8 cellular contexts compared by ENCODE assay signal in the genomic region with DNA sequence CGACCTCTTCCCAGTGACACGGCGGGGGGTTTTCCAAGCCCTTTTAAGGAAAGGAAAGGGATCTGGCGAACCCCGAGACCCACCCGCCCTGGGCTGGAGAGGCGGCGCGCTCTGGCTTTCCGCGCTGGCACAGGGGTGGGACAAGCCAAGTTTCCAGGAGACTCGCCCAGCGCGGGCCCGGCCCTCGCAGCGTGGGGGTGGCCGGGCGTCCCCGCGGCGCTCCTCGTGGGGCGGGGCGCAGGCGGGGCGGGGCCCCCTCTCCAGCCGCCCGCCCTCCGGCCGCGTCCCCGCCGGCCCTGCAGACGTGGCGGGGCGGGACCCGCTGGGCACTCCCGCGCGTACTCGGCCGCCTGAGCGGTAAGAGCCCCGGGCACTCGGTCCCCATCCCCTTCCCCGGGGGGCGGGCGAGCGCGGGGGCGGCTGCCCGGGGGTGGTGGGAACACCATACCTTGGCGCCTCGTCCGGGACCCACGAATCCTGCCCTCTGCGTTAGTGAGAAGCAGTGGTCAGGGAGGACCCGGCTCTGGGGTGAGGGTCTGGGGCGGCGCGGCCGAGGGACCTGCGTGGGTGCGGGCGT. TPM values are rescaled to one million over a fixed set of nuclear protein-coding genes. Genes with fewer than 3 reads are reported as not detected.
A peak's percentile ranks its signal among the peaks of the same experiment; 100 is the strongest.
DNase-seq lines count a peak whose midpoint lies in the region; ATAC-seq, FAIRE-seq and TF ChIP-seq lines count a peak whose summit lies in the region.

A gene (plus strand): TSS at position 329 of the 577 bp plus-strand sequence. CDS start 10,273 bp downstream, outside the sequence.

- H3K27me3 Mint-ChIP-seq in nephron progenitor cell (ENCODE audit: low read depth, poor library complexity): peaks cover 10% of the 10 kb centered on the region

- no peaks in the 10 kb centered on the region for H3K9me3 Mint-ChIP-seq in activated naive CD4-positive, alpha-beta T cell treated with anti-CD3 and anti-CD28 coated beads, Interleukin-2, amount 50 U/mL, for 72 hours
- H3K9me3 Mint-ChIP-seq in nephron progenitor cell: no peaks in the 10 kb centered on the region

- H3K4me3 Mint-ChIP-seq in nephron progenitor cell: peak within 1 kb of the TSS; percentile 85

- no peak for TF ChIP-seq CTCF in nephron progenitor cell (IDR thresholded peaks at IDR 0.05)

- DNase-seq in AG20443 (ENCODE audit: low spot score) (peak; percentile 98), GM18507 (ENCODE audit: extremely low spot score, insufficient read length, low read depth) (peak; percentile 70), NCI-H69 (lab: John Stamatoyannopoulos, UW) (peak; percentile 49), germinal center (ENCODE audit: low spot score) (peak; percentile 79), nephron progenitor cell (peak; percentile 79)
- peak in 1 of 2 donors; percentile 40 for DNase-seq in activated naive CD4-positive, alpha-beta T cell treated with anti-CD3 and anti-CD28 coated beads, Interleukin-2, amount 50 U/mL, for 72 hours (ENCODE audit: low spot score in 2 of 2)

- no peak within 1 kb of the TSS for H3K27ac Mint-ChIP-seq in activated naive CD4-positive, alpha-beta T cell treated with anti-CD3 and anti-CD28 coated beads, Interleukin-2, amount 50 U/mL, for 72 hours
- H3K27ac Mint-ChIP-seq in nephron progenitor cell: no peak within 1 kb of the TSS

- no peaks in the 10 kb centered on the region for H3K36me3 Mint-ChIP-seq in activated naive CD4-positive, alpha-beta T cell treated with anti-CD3 and anti-CD28 coated beads, Interleukin-2, amount 50 U/mL, for 72 hours
- no peaks in the 10 kb centered on the region for H3K36me3 Mint-ChIP-seq in nephron progenitor cell (ENCODE audit: low read depth)

- FAIRE-seq in GM18507 (lab: Jason Lieb, UNC): no peak

- H3K4me1 Mint-ChIP-seq in nephron progenitor cell: peaks cover 34% of the 10 kb centered on the region

- ATAC-seq in HG02885 (IDR thresholded peaks at IDR 0.05; ENCODE audit: poor library complexity, unreplicated experiment): peak; percentile 93
- ATAC-seq in activated naive CD4-positive, alpha-beta T cell treated with anti-CD3 and anti-CD28 coated beads, Interleukin-2, amount 50 U/mL, for 72 hours: peak; percentile 87 to 90
- no peak for ATAC-seq in HG02970 (IDR thresholded peaks at IDR 0.05; ENCODE audit: low FRiP score, unreplicated experiment)

RNA-seq across cellular contexts. Expression of the gene that starts here (rescaled TPM):
- 1 to 10 TPM in 1 of 2 donors, under 1 TPM in 1; 0.41 to 1.4 TPM for total RNA-seq in activated naive CD4-positive, alpha-beta T cell treated with anti-CD3 and anti-CD28 coated beads, Interleukin-2, amount 50 U/mL, for 72 hours
